9 cellular contexts compared by ENCODE assay signal in genomic region chr2:42905341-42906114, GRCh38.
DNase-seq lines count a peak whose midpoint lies in the region; ATAC-seq, FAIRE-seq and TF ChIP-seq lines count a peak whose summit lies in the region.
"Had no signal": no experiment of that assay in that cellular context is flagged by ENCODE, and none has a peak within 500 bp of the region (broad histone marks: within the 10 kb centered on the region; RNA-seq: fewer than 3 reads in every experiment).

No MANE protein-coding gene starts in this region.

- H3K79me2 ChIP-seq in keratinocyte (ENCODE audit: control insufficient read depth, insufficient read depth, low read length) = no peaks in the 10 kb centered on the region

- H3K9ac ChIP-seq in keratinocyte (ENCODE audit: control insufficient read depth, extremely low read depth, insufficient read depth, low read length) = no peak overlapping the region

- intact Hi-C loops in MCF 10A (cut with micrococcal nuclease) = no loop called here
- intact Hi-C loops in stomach (cut with DNase I; ENCODE audit: low total_unique reads) = no loop called here

- H3K4me1 Mint-ChIP-seq in MCF 10A (ENCODE audit: insufficient read depth, unreplicated experiment) = peaks cover 19% of the 10 kb centered on the region
- H3K4me1 Mint-ChIP-seq in stimulated activated naive B cell treated with anti-CD40 and anti-IgM and Interleukin-4, amounts not matched to agents 10 μg/mL and 1 μg/mL and 100 μg/mL, for 72 hours = peaks cover 3 to 12% of the 10 kb centered on the region in 2 donors
- H3K4me1 Mint-ChIP-seq: T-cell had no signal

- no peaks in the 10 kb centered on the region for H3K27me3 Mint-ChIP-seq in MCF 10A (ENCODE audit: insufficient read depth, unreplicated experiment)
- H3K27me3 Mint-ChIP-seq in stimulated activated naive B cell treated with anti-CD40 and anti-IgM and Interleukin-4, amounts not matched to agents 10 μg/mL and 1 μg/mL and 100 μg/mL, for 72 hours = peaks cover 22 to 30% of the 10 kb centered on the region in 2 donors

- H3K27ac ChIP-seq in HEK293 (ENCODE audit: extremely low read depth, low read depth, low read length) (peak overlapping the region; percentile 86), keratinocyte (ENCODE audit: control insufficient read depth, insufficient read depth, low read length) (no peak overlapping the region), stomach (peak overlapping the region; percentile 15 to 84 (median 76))

- H3K36me3 ChIP-seq in HEK293 (ENCODE audit: control insufficient read depth in 2 of 2, insufficient read depth in 1 of 2, low read length in 2 of 2) (no peaks in the 10 kb centered on the region), keratinocyte (ENCODE audit: control insufficient read depth in 2 of 2, extremely low read depth in 1 of 2, insufficient read depth in 2 of 2, low read length in 2 of 2) (no peaks in the 10 kb centered on the region), stomach (no peaks in the 10 kb centered on the region)

- DNase-seq in MCF 10A (ENCODE audit: unreplicated experiment) (no peak), keratinocyte (ENCODE audit: low read depth, low spot score) (no peak), stomach (no peak), GM13977 (ENCODE audit: low spot score) (no peak), HTR-8/SVneo (ENCODE audit: insufficient read length, low spot score) (no peak)
- no peak for DNase-seq in activated CD4-positive, alpha-beta T cell treated with anti-CD3 and anti-CD28 coated beads for 48 hours
- DNase-seq in stimulated activated naive B cell treated with anti-CD40 and anti-IgM and Interleukin-4, amounts not matched to agents 10 μg/mL and 1 μg/mL and 100 μg/mL, for 72 hours = no peak
- DNase-seq: T-cell had no signal

- H2AFZ ChIP-seq in keratinocyte (ENCODE audit: control insufficient read depth, low read length) = peak overlapping the region; percentile 90

- peaks cover 24% of the 10 kb centered on the region for H3K4me1 ChIP-seq in HEK293 (ENCODE audit: control insufficient read depth, insufficient read depth, low read length)
- peaks cover 34% of the 10 kb centered on the region for H3K4me1 ChIP-seq in keratinocyte (ENCODE audit: control insufficient read depth, extremely low read depth, insufficient read depth, low read length)
- H3K4me1 ChIP-seq in stomach = peaks cover 44 to 64% (median 50%) of the 10 kb centered on the region in 4 donors

- H3K9me3 Mint-ChIP-seq in MCF 10A (ENCODE audit: unreplicated experiment) = no peaks in the 10 kb centered on the region
- no peaks in the 10 kb centered on the region for H3K9me3 Mint-ChIP-seq in stimulated activated naive B cell treated with anti-CD40 and anti-IgM and Interleukin-4, amounts not matched to agents 10 μg/mL and 1 μg/mL and 100 μg/mL, for 72 hours
- H3K9me3 Mint-ChIP-seq: T-cell had no signal

- dilution Hi-C loops in keratinocyte (cut with MboI; ENCODE audit: extremely low pct_ligation_motif_present, low sequenced_read_pairs) = no loop called here

- H3K4me3 ChIP-seq in HEK293 (ENCODE audit: low read depth, low read length) (no peak overlapping the region), keratinocyte (ENCODE audit: control insufficient read depth in 2 of 3, extremely low read depth in 1 of 3, insufficient read depth in 2 of 3, low read depth in 1 of 3, low read length in 3 of 3) (no peak overlapping the region), stomach (no peak overlapping the region)

- no peaks in the 10 kb centered on the region for H3K36me3 Mint-ChIP-seq in MCF 10A (ENCODE audit: insufficient read depth, unreplicated experiment)
- no peaks in the 10 kb centered on the region for H3K36me3 Mint-ChIP-seq in stimulated activated naive B cell treated with anti-CD40 and anti-IgM and Interleukin-4, amounts not matched to agents 10 μg/mL and 1 μg/mL and 100 μg/mL, for 72 hours
- H3K36me3 Mint-ChIP-seq: T-cell had no signal

- no peak for TF ChIP-seq POLR2A in stomach (IDR thresholded peaks at IDR 0.05)

- no peak for TF ChIP-seq EP300 in stomach (IDR thresholded peaks at IDR 0.05)

- H3K27ac Mint-ChIP-seq in MCF 10A (ENCODE audit: low read depth, unreplicated experiment) = peak overlapping the region; percentile 36
- no peak overlapping the region for H3K27ac Mint-ChIP-seq in stimulated activated naive B cell treated with anti-CD40 and anti-IgM and Interleukin-4, amounts not matched to agents 10 μg/mL and 1 μg/mL and 100 μg/mL, for 72 hours
- H3K27ac Mint-ChIP-seq: T-cell had no signal

- in situ Hi-C loops in GM13977 (cut with MboI; ENCODE audit: low pct_unique_long_range_greater_than_20kb, low sequenced_read_pairs, unreplicated experiment) = no loop called here

- no peak overlapping the region for H3K4me2 ChIP-seq in keratinocyte (ENCODE audit: control insufficient read depth, extremely low read depth, insufficient read depth, low read depth, low read length)

- no peak for ATAC-seq in stimulated activated naive B cell treated with anti-CD40 and anti-IgM and Interleukin-4, amounts not matched to agents 10 μg/mL and 1 μg/mL and 100 μg/mL, for 72 hours (replicated peaks)
- ATAC-seq: T-cell had no signal

- no peaks in the 10 kb centered on the region for H4K20me1 ChIP-seq in keratinocyte (ENCODE audit: control insufficient read depth, extremely low read depth, insufficient read depth, low read length)

- CTCF ChIA-PET in HEK293 (lab: Yijun Ruan, JAX) = interaction anchor here (0.6 to 2.2 kb wide), 5 partner anchors 23 to 534 kb away, joined by 3 to 13 read pairs (median 4); no protein-coding TSS in a partner anchor
- CTCF ChIA-PET in MCF 10A (lab: Yijun Ruan, JAX) = interaction anchor here (0.5 to 1.6 kb wide), 3 partner anchors 8 to 671 kb away, joined by 3 to 5 read pairs (median 3); no protein-coding TSS in a partner anchor

- POLR2A ChIA-PET in HEK293 (lab: Yijun Ruan, JAX) = interaction anchor here (1.1 kb wide), 1 partner anchor 27 kb away, joined by 4 read pairs; no protein-coding TSS in a partner anchor
- POLR2A ChIA-PET in MCF 10A (lab: Yijun Ruan, JAX) = no interaction called here

- no peak for FAIRE-seq in keratinocyte (lab: Jason Lieb, UNC)
- FAIRE-seq in HTR-8/SVneo (lab: Jason Lieb, UNC) = no peak

- H3K9me3 ChIP-seq in HEK293 (ENCODE audit: control insufficient read depth, insufficient read depth, low read depth, low read length) = no peaks in the 10 kb centered on the region
- no peaks in the 10 kb centered on the region for H3K9me3 ChIP-seq in keratinocyte (ENCODE audit: control insufficient read depth, low read depth, low read length)
- H3K9me3 ChIP-seq in stomach = no peaks in the 10 kb centered on the region

- no peaks in the 10 kb centered on the region for H3K27me3 ChIP-seq in keratinocyte (ENCODE audit: control insufficient read depth, extremely low read depth, insufficient read depth, low read length)
- H3K27me3 ChIP-seq in stomach = no peaks in the 10 kb centered on the region

- peak; percentile 69 for TF ChIP-seq CTCF in HEK293 (tag by site-specific recombination; IDR thresholded peaks at IDR 0.05)
- no peak for TF ChIP-seq CTCF in MCF 10A (IDR thresholded peaks at IDR 0.05; ENCODE audit: unreplicated experiment)
- no peak for TF ChIP-seq CTCF in keratinocyte (optimal IDR thresholded peaks at IDR 0.05 in 1 of 3, IDR thresholded peaks at IDR 0.05 in 1 of 3, conservative IDR thresholded peaks at IDR 0.05 in 1 of 3; ENCODE audit: extremely low read depth in 1 of 3, insufficient read depth in 2 of 3, low read length in 3 of 3)
- TF ChIP-seq CTCF in stomach (IDR thresholded peaks at IDR 0.05) = no peak
- TF ChIP-seq CTCF in GM13977 (IDR thresholded peaks at IDR 0.05; ENCODE audit: extremely low read depth, insufficient read depth, missing control alignments) = no peak

- no peak overlapping the region for H3K4me3 Mint-ChIP-seq in MCF 10A (ENCODE audit: unreplicated experiment)
- no peak overlapping the region for H3K4me3 Mint-ChIP-seq in stimulated activated naive B cell treated with anti-CD40 and anti-IgM and Interleukin-4, amounts not matched to agents 10 μg/mL and 1 μg/mL and 100 μg/mL, for 72 hours
- H3K4me3 Mint-ChIP-seq: T-cell had no signal

- 52 to 68% (median 60%) methylated on average over 14 to 25 of the region's 25 CpGs for WGBS in stomach, 5 donors

- BruUV-seq in MCF 10A (replicated peaks; lab: Mats Ljungman, UMichigan) = no TSS peak

- H3K9me1 ChIP-seq in keratinocyte (ENCODE audit: control insufficient read depth, extremely low read depth, insufficient read depth, low read length) = no peaks in the 10 kb centered on the region

TF ChIP-seq in HEK293, 187 proteins besides CTCF, POLR2A, EP300 and RAD21 (continues in another document):
- TF ChIP-seq MZF1 (tag by site-specific recombination; IDR thresholded peaks at IDR 0.05; ENCODE audit: borderline replicate concordance) (no peak), ZNF280D (tag by site-specific recombination; IDR thresholded peaks at IDR 0.05) (no peak), GLIS1 (tag by site-specific recombination; IDR thresholded peaks at IDR 0.05) (peak; percentile 79), ZNF169 (tag by site-specific recombination; IDR thresholded peaks at IDR 0.05) (no peak), ZNF23 (tag by site-specific recombination; IDR thresholded peaks at IDR 0.05; ENCODE audit: borderline replicate concordance) (no peak), ZEB2 (tag by site-specific recombination; IDR thresholded peaks at IDR 0.05) (0 out of 2 replicates have a peak, but pooled peaks have one; percentile 31), ZFP41 (tag by site-specific recombination; IDR thresholded peaks at IDR 0.05; ENCODE audit: borderline replicate concordance) (no peak), HOXA7 (CRISPR knock-in tag; IDR thresholded peaks at IDR 0.05; ENCODE audit: borderline replicate concordance) (no peak)
